ENCODE assay signal across 8 cellular contexts in the genomic region with DNA sequence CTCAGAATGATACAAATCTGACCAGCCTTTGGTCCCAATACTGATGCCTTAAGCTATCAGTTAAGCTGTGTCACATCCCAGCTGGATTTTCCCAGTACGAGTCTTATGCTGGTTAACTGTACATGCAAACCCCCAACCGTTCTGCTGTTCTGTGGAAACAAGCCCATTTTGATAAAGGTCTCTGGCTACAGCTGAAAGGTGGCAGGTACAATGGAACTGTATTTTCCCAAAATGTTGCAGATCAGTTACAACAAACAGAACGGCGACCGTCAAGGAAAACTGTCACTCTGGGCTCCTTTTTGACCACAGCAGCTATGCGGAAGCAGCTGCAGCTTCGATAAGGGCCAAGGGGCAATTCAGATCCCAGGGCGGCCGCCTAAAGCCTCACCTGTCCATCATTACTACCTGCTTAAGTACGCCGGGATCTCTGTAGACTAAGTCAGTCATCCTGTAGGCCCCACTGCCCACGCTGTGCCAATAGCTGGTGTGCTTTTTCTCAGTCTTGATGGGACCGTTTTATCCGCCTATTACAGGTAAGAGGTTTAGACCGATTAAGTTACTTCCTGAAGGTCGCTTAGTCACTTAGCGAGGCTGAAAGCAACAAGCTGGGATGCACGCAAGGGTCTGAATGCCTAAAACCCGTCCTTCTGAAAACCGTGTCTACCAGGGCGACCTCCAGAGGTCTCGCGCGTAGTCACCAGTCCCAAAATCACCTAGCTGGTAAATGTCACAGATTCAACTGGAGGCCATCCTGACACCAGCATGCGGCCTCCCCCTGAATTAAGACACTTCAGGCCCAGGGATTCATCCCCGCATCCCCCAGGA.
DNase-seq lines count a peak whose midpoint lies in the region; TF ChIP-seq lines count a peak whose summit lies in the region.

No MANE protein-coding gene starts in this region.

- DNase-seq in NCI-H1436 (lab: John Stamatoyannopoulos, UW): peak; percentile 13
- DNase-seq in NCI-H1436 treated with DMSO at 0.1 percent for 48 hours (lab: John Stamatoyannopoulos, UW): no peak
- peak; percentile 48 for DNase-seq in HCEC 1CT
- DNase-seq in NCI-H1105 treated with DMSO at 0.1 percent for 48 hours (lab: John Stamatoyannopoulos, UW): peak; percentile 66
- DNase-seq in activated CD4-positive, alpha-beta T cell treated with anti-CD3 and anti-CD28 coated beads, Interleukin-2, amount 50 U/mL, for 1 hour: peak; percentile 55
- DNase-seq in epithelial cell of esophagus (ENCODE audit: low read depth): peak; percentile 51

- H3K4me1 ChIP-seq in muscle layer of colon (ENCODE audit: insufficient read depth, low read length): peaks cover 21% of the 10 kb centered on the region
- peaks cover 0 to 47% (median 32%) of the 10 kb centered on the region in 5 donors for H3K4me1 ChIP-seq in subcutaneous abdominal adipose tissue (ENCODE audit: control insufficient read depth in 5 of 5, insufficient read depth in 5 of 5, low read length in 5 of 5)

- H3K27me3 ChIP-seq in muscle layer of colon (ENCODE audit: control insufficient read depth in 1 of 2, insufficient read depth in 2 of 2, low read length in 2 of 2) (no peaks in the 10 kb centered on the region), subcutaneous abdominal adipose tissue (ENCODE audit: control insufficient read depth in 5 of 5, insufficient read depth in 4 of 5, low read length in 5 of 5) (no peaks in the 10 kb centered on the region)

- H3K9me3 ChIP-seq in muscle layer of colon (ENCODE audit: low read length) (no peaks in the 10 kb centered on the region), subcutaneous abdominal adipose tissue (ENCODE audit: control insufficient read depth in 5 of 5, low read length in 5 of 5) (no peaks in the 10 kb centered on the region)

- H3K27ac ChIP-seq in muscle layer of colon (ENCODE audit: low read depth, low read length): peak overlapping the region; percentile 89
- peak overlapping the region; percentile 91 for H3K27ac ChIP-seq in subcutaneous abdominal adipose tissue (ENCODE audit: low read depth, low read length)

- TF ChIP-seq CTCF in epithelial cell of esophagus (IDR thresholded peaks at IDR 0.05; ENCODE audit: insufficient read depth, low read depth, low read length, missing control alignments): peak; percentile 7

- H3K36me3 ChIP-seq in muscle layer of colon (ENCODE audit: insufficient read depth, low read length): peaks cover 40% of the 10 kb centered on the region
- H3K36me3 ChIP-seq in subcutaneous abdominal adipose tissue (ENCODE audit: control insufficient read depth in 5 of 5, insufficient read depth in 5 of 5, low read length in 5 of 5): peaks cover 14 to 39% (median 34%) of the 10 kb centered on the region in 5 donors

- H3K4me3 ChIP-seq in epithelial cell of esophagus (ENCODE audit: low read length) (peak overlapping the region; percentile 98), muscle layer of colon (ENCODE audit: low read depth in 1 of 2, low read length in 2 of 2) (peak overlapping the region; percentile 84 to 99), subcutaneous abdominal adipose tissue (ENCODE audit: low read depth in 1 of 5, low read length in 5 of 5) (peak overlapping the region; percentile 84 to 98 (median 93))

- peak overlapping the region; percentile 93 for H3K9ac ChIP-seq in muscle layer of colon (ENCODE audit: low read length)
- H3K9ac ChIP-seq in subcutaneous abdominal adipose tissue (ENCODE audit: low read length in 5 of 5): peak overlapping the region; percentile 82 to 95 (median 90)
